Comparison of ENCODE assay signal across 8 cellular contexts in the genomic region with DNA sequence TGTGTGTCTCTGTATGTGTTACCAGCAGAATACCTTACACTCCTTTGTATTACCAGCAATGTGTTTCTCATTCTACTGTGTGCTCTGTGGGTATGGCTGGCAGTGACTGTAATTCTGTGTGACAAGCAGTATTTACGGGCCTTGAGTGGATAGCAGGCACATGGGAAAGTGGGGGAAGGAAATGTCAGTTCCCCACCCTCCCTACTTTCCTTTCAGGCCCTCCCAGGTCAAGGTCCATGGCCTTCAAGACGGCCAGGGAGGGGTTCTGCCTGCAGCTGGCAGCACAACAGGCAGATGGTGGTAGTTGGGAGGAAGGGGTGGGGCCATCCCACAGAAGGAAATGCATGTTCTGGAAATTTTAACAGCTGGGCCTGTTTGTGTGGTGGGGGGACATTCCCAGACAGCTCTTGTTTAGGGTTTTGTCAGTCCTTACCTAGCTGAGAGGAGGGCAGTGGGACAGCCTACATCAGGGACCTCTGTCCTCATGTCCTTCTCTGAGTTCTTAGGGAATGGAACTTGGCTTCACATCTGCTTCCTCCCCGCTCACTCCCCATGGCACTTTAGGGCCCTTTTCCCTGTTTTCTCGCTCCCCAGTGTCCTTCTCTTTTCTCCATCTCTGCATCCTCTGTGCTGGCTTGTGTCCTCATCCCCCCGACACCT. TPM values are rescaled to one million over a fixed set of nuclear protein-coding genes. Genes with fewer than 3 reads are reported as not detected.
A peak's percentile ranks its signal among the peaks of the same experiment; 100 is the strongest.
DNase-seq lines count a peak whose midpoint lies in the region; ATAC-seq and TF ChIP-seq lines count a peak whose summit lies in the region.

No MANE protein-coding gene starts in this region.

- H3K9ac ChIP-seq in duodenal mucosa (ENCODE audit: low read depth in 1 of 2, low read length in 2 of 2): peak overlapping the region; percentile 51 to 77

- no peak overlapping the region for H3K4me3 ChIP-seq in CD4-positive, alpha-beta memory T cell (ENCODE audit: low read length in 2 of 2)
- H3K4me3 ChIP-seq in MG63: no peak overlapping the region
- peak overlapping the region; percentile 1 to 48 for H3K4me3 ChIP-seq in duodenal mucosa (ENCODE audit: low read depth in 1 of 2, low read length in 2 of 2)

- peak overlapping the region in 5 of 8 donors; percentile 60 to 81 (median 73) for H3K4me3 Mint-ChIP-seq in CD4-positive, alpha-beta memory T cell
- peak overlapping the region; percentile 85 for H3K4me3 Mint-ChIP-seq in natural killer cell

- peaks cover under 1% of the 10 kb centered on the region for H3K36me3 ChIP-seq in CD4-positive, alpha-beta memory T cell (ENCODE audit: insufficient read depth, low read length)
- H3K36me3 ChIP-seq in MG63 (peaks cover 9% of the 10 kb centered on the region), duodenal mucosa (ENCODE audit: control insufficient read depth in 1 of 2, insufficient read depth in 2 of 2, low read length in 2 of 2) (no peaks in the 10 kb centered on the region)

- POLR2A ChIA-PET in CD4-positive, alpha-beta memory T cell (lab: Charles Lee; ENCODE audit: partially characterized antibody): interaction anchor here (1.1 to 9.1 kb wide), 3 partner anchors 15 to 47 kb away, joined by 4 to 106 read pairs (median 6); a partner anchor contains a TSS

- H3K9me3 ChIP-seq in CD4-positive, alpha-beta memory T cell (ENCODE audit: control insufficient read depth in 1 of 2, low read length in 2 of 2): no peaks in the 10 kb centered on the region
- H3K9me3 ChIP-seq in MG63 (no peaks in the 10 kb centered on the region), duodenal mucosa (ENCODE audit: control insufficient read depth in 1 of 2, low read length in 2 of 2) (no peaks in the 10 kb centered on the region)

- intact Hi-C loops in CD4-positive, alpha-beta memory T cell (cut with micrococcal nuclease): loop anchor here (2.0 kb wide), 1 partner anchor 19 kb away; no protein-coding TSS in a partner anchor
- intact Hi-C loops in natural killer cell (cut with micrococcal nuclease): loop anchor here (5.0 to 10.0 kb wide), 3 partner anchors 42 to 311 kb away; no protein-coding TSS in a partner anchor

- peaks cover 59% of the 10 kb centered on the region for H3K4me1 ChIP-seq in CD4-positive, alpha-beta memory T cell (ENCODE audit: insufficient read depth, low read length)
- peaks cover 76 to 80% of the 10 kb centered on the region in 2 donors for H3K4me1 ChIP-seq in duodenal mucosa (ENCODE audit: control insufficient read depth in 1 of 2, insufficient read depth in 2 of 2, low read length in 2 of 2)

- peaks cover 0 to 2% (median 0%) of the 10 kb centered on the region in 8 donors for H3K9me3 Mint-ChIP-seq in CD4-positive, alpha-beta memory T cell
- H3K9me3 Mint-ChIP-seq in natural killer cell: no peaks in the 10 kb centered on the region

- peaks cover 54 to 89% (median 70%) of the 10 kb centered on the region in 4 donors for H3K4me1 Mint-ChIP-seq in CD4-positive, alpha-beta memory T cell
- peaks cover 87 to 88% of the 10 kb centered on the region in 2 donors for H3K4me1 Mint-ChIP-seq in natural killer cell

- CTCF ChIA-PET in CD4-positive, alpha-beta memory T cell (lab: Charles Lee; ENCODE audit: partially characterized antibody): interaction anchor here (0.9 to 2.9 kb wide), 3 partner anchors 9 to 44 kb away, joined by 4 to 18 read pairs (median 10); no protein-coding TSS in a partner anchor

- ATAC-seq in natural killer cell: no peak

- in situ Hi-C loops in GM13976 (cut with MboI; ENCODE audit: low sequenced_read_pairs, unreplicated experiment): no loop called here

- peaks cover 9 to 10% of the 10 kb centered on the region in 2 donors for H3K36me3 Mint-ChIP-seq in CD4-positive, alpha-beta memory T cell
- peaks cover 7% of the 10 kb centered on the region for H3K36me3 Mint-ChIP-seq in natural killer cell

- DNase-seq in CD4-positive, alpha-beta memory T cell: no peak
- DNase-seq in MG63 (peak; percentile 39), natural killer cell (no peak), OCI-M1 (lab: John Stamatoyannopoulos, UW) (no peak), NCI-H1417 (lab: John Stamatoyannopoulos, UW) (no peak), GM13976 (ENCODE audit: low spot score) (no peak), NCI-H446 treated with DMSO at 0.1 percent for 48 hours (lab: John Stamatoyannopoulos, UW) (no peak)

- H3K27ac Mint-ChIP-seq in CD4-positive, alpha-beta memory T cell: peak overlapping the region; percentile 74 to 95 (median 92)
- H3K27ac Mint-ChIP-seq in natural killer cell: peak overlapping the region; percentile 87 to 97

- no peak for TF ChIP-seq CTCF in natural killer cell (IDR thresholded peaks at IDR 0.05)
- no peak for TF ChIP-seq CTCF in GM13976 (IDR thresholded peaks at IDR 0.05; ENCODE audit: borderline replicate concordance, control extremely low read depth, extremely low read depth, insufficient read depth, missing control alignments)

- no peaks in the 10 kb centered on the region for H3K27me3 Mint-ChIP-seq in CD4-positive, alpha-beta memory T cell
- no peaks in the 10 kb centered on the region for H3K27me3 Mint-ChIP-seq in natural killer cell (ENCODE audit: low read depth in 2 of 2)

- H3K27ac ChIP-seq in CD4-positive, alpha-beta memory T cell (ENCODE audit: low read depth, low read length): peak overlapping the region; percentile 58
- H3K27ac ChIP-seq in duodenal mucosa (ENCODE audit: low read depth, low read length): peak overlapping the region; percentile 90

- no peaks in the 10 kb centered on the region for H3K27me3 ChIP-seq in CD4-positive, alpha-beta memory T cell (ENCODE audit: insufficient read depth, low read length)
- H3K27me3 ChIP-seq in MG63 (no peaks in the 10 kb centered on the region), duodenal mucosa (ENCODE audit: control insufficient read depth in 1 of 2, insufficient read depth in 2 of 2, low read length in 2 of 2) (no peaks in the 10 kb centered on the region)

RNA-seq across cellular contexts. Expression of a gene that starts 14.6 kb away (rescaled TPM):
- 100 to 1,000 TPM; 227 to 233 TPM for total RNA-seq in CD4-positive, alpha-beta memory T cell
- polyA plus RNA-seq in CD4-positive, alpha-beta memory T cell: 10 to 100 TPM; 31.5 to 70.2 TPM
- 74.2 and 76.6 TPM in 2 replicates for total RNA-seq in MG63 (2014; rRNA removed; shearing (Covaris generic); ENCODE audit: low replicate concordance)
- 100 to 1,000 TPM; 140 to 180 (median 153) TPM for total RNA-seq in natural killer cell

Comparison
In these comparisons a context has a peak if more than half of its experiments do, and no peak if none do; other contexts are left out.
1. H3K4me3 ChIP-seq: peak in duodenal mucosa (2 of 2); none in CD4-positive, alpha-beta memory T cell (0 of 2) and MG63 (single experiment).